In the genomic region with DNA sequence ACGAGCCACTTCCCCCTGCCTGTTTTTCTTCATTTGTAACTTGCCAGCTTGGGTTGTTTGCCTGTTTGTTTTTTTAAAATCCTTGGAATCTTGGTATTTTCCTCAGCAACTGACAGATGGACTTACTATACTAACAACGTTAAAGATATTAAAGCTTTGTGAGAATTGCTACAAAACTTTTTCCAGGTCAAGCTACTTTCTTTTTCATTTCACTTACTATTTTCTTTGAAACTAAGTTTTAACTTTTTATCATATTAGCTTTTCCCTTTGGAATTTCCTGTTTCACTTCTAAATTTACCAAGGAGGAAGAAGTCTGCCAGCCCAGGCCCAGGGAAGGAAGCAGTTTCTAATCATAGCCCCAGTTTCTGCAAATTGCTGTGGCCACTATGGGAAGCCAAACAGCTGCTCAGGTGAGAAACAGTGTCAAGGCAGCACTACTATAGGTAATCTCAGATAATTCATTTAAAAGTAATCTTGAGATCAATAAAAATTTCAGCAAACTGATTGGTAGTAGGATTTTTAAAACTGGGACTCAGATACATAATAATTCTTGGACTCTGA, we compare ENCODE assay signal across 15 cellular contexts. TPM values are rescaled to one million over a fixed set of nuclear protein-coding genes. Genes with fewer than 3 reads are reported as not detected.
DNase-seq lines count a peak whose midpoint lies in the region; ATAC-seq and TF ChIP-seq lines count a peak whose summit lies in the region.
"Had no signal": no experiment of that assay in that cellular context is flagged by ENCODE, and none has a peak within 500 bp of the region (broad histone marks: within the 10 kb centered on the region; RNA-seq: fewer than 3 reads in every experiment).

No MANE protein-coding gene starts in this region.

- H3K27ac ChIP-seq in GM23248, result peak overlapping the region; percentile 62
- peak overlapping the region; percentile 30 for H3K27ac ChIP-seq in hepatocyte
- peak overlapping the region; percentile 13 to 78 (median 59) for H3K27ac ChIP-seq in spleen

- no peak for TF ChIP-seq POLR2A in spleen (IDR thresholded peaks at IDR 0.05)

- H3K9me3 ChIP-seq in GM23248 (ENCODE audit: low read depth) (no peaks in the 10 kb centered on the region), hepatocyte (ENCODE audit: low read depth) (no peaks in the 10 kb centered on the region), spleen (no peaks in the 10 kb centered on the region)

- H3K4me1 ChIP-seq in GM23248 (ENCODE audit: insufficient read depth) (peaks cover 40% of the 10 kb centered on the region), hepatocyte (ENCODE audit: insufficient read depth) (peaks cover 7% of the 10 kb centered on the region), spleen (peaks cover 26 to 77% (median 62%) of the 10 kb centered on the region in 6 donors)

- H3K9ac ChIP-seq in GM23248, result peak overlapping the region; percentile 52

- H3K36me3 Mint-ChIP-seq in brain, result peaks cover 28% of the 10 kb centered on the region

- no peak overlapping the region for H2AFZ ChIP-seq in GM23248
- no peak overlapping the region for H2AFZ ChIP-seq in hepatocyte

- H3K4me3 ChIP-seq in GM23248, result peak overlapping the region; percentile 47
- H3K4me3 ChIP-seq in hepatocyte, result no peak overlapping the region
- no peak overlapping the region for H3K4me3 ChIP-seq in spleen

- H3K4me3 Mint-ChIP-seq in brain, result no peak overlapping the region
- H3K4me3 Mint-ChIP-seq: CD4-positive, alpha-beta memory T cell had no signal

- H3K36me3 ChIP-seq in GM23248 (ENCODE audit: low read depth), result 0 out of 2 replicates have a peak, but pooled peaks cover 3% of the 10 kb centered on the region
- no peaks in the 10 kb centered on the region for H3K36me3 ChIP-seq in hepatocyte (replicated peaks; ENCODE audit: insufficient read depth, low read depth)
- H3K36me3 ChIP-seq in spleen, result peaks cover 0 to 6% (median 0%) of the 10 kb centered on the region in 6 donors

- H3K27me3 ChIP-seq in GM23248 (replicated peaks; ENCODE audit: insufficient read depth) (no peaks in the 10 kb centered on the region), hepatocyte (no peaks in the 10 kb centered on the region), spleen (replicated peaks in 1 of 7) (no peaks in the 10 kb centered on the region)

- H3K79me2 ChIP-seq in GM23248 (ENCODE audit: insufficient read depth) (peaks cover 98% of the 10 kb centered on the region), hepatocyte (peaks cover 96% of the 10 kb centered on the region)

- ATAC-seq in HG03378 (IDR thresholded peaks at IDR 0.05; ENCODE audit: unreplicated experiment) (no peak), omental fat pad (ENCODE audit: low FRiP score) (no peak), HG02973 (IDR thresholded peaks at IDR 0.05; ENCODE audit: unreplicated experiment) (no peak)

- no peaks in the 10 kb centered on the region for H3K27me3 Mint-ChIP-seq in brain
- H3K27me3 Mint-ChIP-seq: CD4-positive, alpha-beta memory T cell had no signal

- H4K20me1 ChIP-seq in GM23248 (ENCODE audit: insufficient read depth) (no peaks in the 10 kb centered on the region), hepatocyte (ENCODE audit: insufficient read depth, poor library complexity, severe bottlenecking) (peaks cover 69% of the 10 kb centered on the region)

- peaks cover 0 to 6% (median 0%) of the 10 kb centered on the region in 5 experiments for H3K9me3 Mint-ChIP-seq in brain

- H3K4me2 ChIP-seq in GM23248 (ENCODE audit: unreplicated experiment), result peak overlapping the region; percentile 61
- no peak overlapping the region for H3K4me2 ChIP-seq in hepatocyte

- in situ Hi-C loops in GM23248 (cut with MboI) (no loop called here), G401 (cut with HindIII; ENCODE audit: low sequenced_read_pairs) (no loop called here)

- TF ChIP-seq CTCF in brain (conservative IDR thresholded peaks at IDR 0.05) (no peak), hepatocyte (IDR thresholded peaks at IDR 0.05; ENCODE audit: poor library complexity) (no peak), spleen (IDR thresholded peaks at IDR 0.05 in 8 of 11, conservative IDR thresholded peaks at IDR 0.05 in 3 of 11) (no peak), omental fat pad (IDR thresholded peaks at IDR 0.05) (no peak)

- 3 to 4% methylated on average over 2 of the region's 2 CpGs for WGBS in GM23248 (ENCODE audit: low coverage in 1 of 2, low lambda C conversion rate in 2 of 2, missing lambda C conversion rate in 2 of 2), 2 experiments
- WGBS in hepatocyte (ENCODE audit: low lambda C conversion rate, missing lambda C conversion rate), result 68% methylated on average over 2 of the region's 2 CpGs
- 17 to 30% (median 22%) methylated on average over 2 of the region's 2 CpGs for WGBS in spleen, 5 donors

- peaks cover 6% of the 10 kb centered on the region for H3K4me1 Mint-ChIP-seq in brain

- peaks cover 41% of the 10 kb centered on the region; the same call in 1 of the 2 replicates for H3F3A ChIP-seq in GM23248 (ENCODE audit: insufficient read depth)

- peak overlapping the region in 3 of 5 experiments; percentile 34 to 55 (median 51) for H3K27ac Mint-ChIP-seq in brain

- DNase-seq in GM23248 (peak; percentile 54), hepatocyte (ENCODE audit: low spot score) (no peak), spleen (peak; percentile 6), omental fat pad (ENCODE audit: low spot score) (no peak), G401 (ENCODE audit: low spot score) (no peak)
- DNase-seq: activated CD4-positive, alpha-beta T cell treated with anti-CD3 and anti-CD28 coated beads for 4 hours; activated gamma-delta T cell treated with Interleukin-2 at 50 U/mL for 16 hours; CD4-positive, alpha-beta memory T cell; cortex of kidney; mesendoderm; NCI-H526 treated with DMSO at 0.1 percent for 48 hours; SW 1271 had no signal

- intact Hi-C loops in spleen (cut with DNase I; ENCODE audit: low total_unique reads), result no loop called here

- no peaks in the 10 kb centered on the region for H3K9me2 ChIP-seq in GM23248 (ENCODE audit: insufficient read depth)
- H3K9me2 ChIP-seq in hepatocyte (replicated peaks; ENCODE audit: insufficient read depth), result no peaks in the 10 kb centered on the region

RNA-seq across cellular contexts. Expression of a gene that starts 18.4 kb away (rescaled TPM):
- total RNA-seq in GM23248 (2014; rRNA removed; shearing (Covaris generic)), result 122 and 129 TPM in 2 replicates
- polyA plus RNA-seq in GM23248 (2016; fragmentation: Nextera tagmentation; extraction: Ambion mirVana), result 80.5 and 83.3 TPM in 2 replicates
- 41.4 TPM for polyA plus RNA-seq in brain (ENCODE audit: insufficient read depth, low read depth, low replicate concordance)
- total RNA-seq in hepatocyte, result 83.4 and 92.2 TPM in 2 replicates
- 56.5 and 73.4 TPM in 2 replicates for polyA plus RNA-seq in hepatocyte
- 100 to 1,000 TPM in 3 of 7 donors, 10 to 100 TPM in 4; 75.2 to 139 (median 90.6) TPM for total RNA-seq in spleen
- 10 to 100 TPM; 11.5 to 30.3 (median 14.2) TPM for polyA plus RNA-seq in spleen
- 100 to 1,000 TPM in 2 of 4 donors, 10 to 100 TPM in 2; 86.4 to 129 (median 97.5) TPM for total RNA-seq in omental fat pad
- 76.1 and 101 TPM in 2 replicates for total RNA-seq in G401 (2014; rRNA removed; shearing (Covaris generic))

Comparison
In these comparisons a context has a peak if more than half of its experiments do, and no peak if none do; other contexts are left out.
1. DNase-seq: peak in GM23248 (single experiment) and spleen (single experiment); none in hepatocyte (single experiment), omental fat pad (single experiment) and G401 (single experiment).
2. Peak in every context shown above with its lines, with median percentiles within 50 percentile points of each other: H3K27ac ChIP-seq.